In genomic region chr15:99928429-99928981, GRCh38 we compare ENCODE assay signal across 9 cellular contexts.
DNase-seq lines count a peak whose midpoint lies in the region; ATAC-seq, FAIRE-seq and TF ChIP-seq lines count a peak whose summit lies in the region.
"Had no signal": no experiment of that assay in that cellular context is flagged by ENCODE, and none has a peak within 500 bp of the region (broad histone marks: within the 10 kb centered on the region; RNA-seq: fewer than 3 reads in every experiment).

No MANE protein-coding gene starts in this region.

- H3K36me3 ChIP-seq in BLaER1 treated with 17β-estradiol and CSF1 and Interleukin-3, amounts not matched to agents 10 nM and 100 nM: no peaks in the 10 kb centered on the region
- H3K36me3 ChIP-seq in cardiac muscle cell (no peaks in the 10 kb centered on the region), transverse colon (no peaks in the 10 kb centered on the region)

- TF ChIP-seq EP300 in transverse colon (IDR thresholded peaks at IDR 0.05; ENCODE audit: low read depth): no peak

- peaks cover 0 to 9% (median 0%) of the 10 kb centered on the region in 11 experiments; a peak in 2 of 22 replicates for H3K27me3 ChIP-seq in BLaER1 treated with 17β-estradiol and CSF1 and Interleukin-3, amounts not matched to agents 10 nM and 100 nM
- H3K27me3 ChIP-seq in cardiac muscle cell (peaks cover 50% of the 10 kb centered on the region), transverse colon (peaks cover 12% of the 10 kb centered on the region)

- no peaks in the 10 kb centered on the region for H3K9me3 ChIP-seq in BLaER1 treated with 17β-estradiol and CSF1 and Interleukin-3, amounts not matched to agents 10 nM and 100 nM (replicated peaks in 1 of 11)
- H3K9me3 ChIP-seq in cardiac muscle cell (ENCODE audit: low read depth): no peaks in the 10 kb centered on the region
- H3K9me3 ChIP-seq in transverse colon: no peaks in the 10 kb centered on the region

- no peak for FAIRE-seq in GM19239 (lab: Jason Lieb, UNC)
- FAIRE-seq: endometrium had no signal

- 31% methylated on average over 7 of the region's 38 CpGs; no CpG with 5 or more reads in 1 of the 2 donors for WGBS in transverse colon (ENCODE audit: low coverage in 1 of 2), 2 donors

- H3K27ac ChIP-seq in BLaER1 treated with 17β-estradiol and CSF1 and Interleukin-3, amounts not matched to agents 10 nM and 100 nM: peak overlapping the region in 6 of 11 experiments; percentile 9 to 56 (median 39); a peak in 5 of 22 replicates
- H3K27ac ChIP-seq in cardiac muscle cell: no peak overlapping the region
- peak overlapping the region; percentile 73 to 89 (median 78) for H3K27ac ChIP-seq in transverse colon

- peak overlapping the region; percentile 77 to 99 (median 93) for H3K4me2 ChIP-seq in BLaER1 treated with 17β-estradiol and CSF1 and Interleukin-3, amounts not matched to agents 10 nM and 100 nM

- intact Hi-C loops in posterior cingulate gyrus (cut with DNase I) (no loop called here), transverse colon (cut with DNase I; ENCODE audit: low total_unique reads) (no loop called here)

- H3K9ac ChIP-seq in BLaER1 treated with 17β-estradiol and CSF1 and Interleukin-3, amounts not matched to agents 10 nM and 100 nM: peak overlapping the region; percentile 62 to 79 (median 72)

- H3K4me3 ChIP-seq in BLaER1 treated with 17β-estradiol and CSF1 and Interleukin-3, amounts not matched to agents 10 nM and 100 nM: peak overlapping the region; percentile 52 to 76 (median 64)
- H3K4me3 ChIP-seq in cardiac muscle cell (peak overlapping the region; percentile 26), transverse colon (peak overlapping the region; percentile 15 to 57 (median 28))

- H3K4me1 ChIP-seq in BLaER1 treated with 17β-estradiol and CSF1 and Interleukin-3, amounts not matched to agents 10 nM and 100 nM: peaks cover 11 to 17% (median 13%) of the 10 kb centered on the region in 10 experiments; a peak in 19 of 20 replicates
- H3K4me1 ChIP-seq in cardiac muscle cell (ENCODE audit: low read depth): no peaks in the 10 kb centered on the region
- peaks cover 4 to 19% (median 8%) of the 10 kb centered on the region in 4 donors for H3K4me1 ChIP-seq in transverse colon

- in situ Hi-C loops in transverse colon (cut with MboI; ENCODE audit: low pct_ligation_motif_present in 1 of 4, low pct_unique_long_range_greater_than_20kb in 1 of 4, low sequenced_read_pairs in 3 of 4): loop anchor here in 2 of 4 donors (25.0 kb wide), 2 partner anchors 634 to 659 kb away; no protein-coding TSS in a partner anchor

- TF ChIP-seq CTCF in cardiac muscle cell (IDR thresholded peaks at IDR 0.05; ENCODE audit: low read depth, low read length): peak; percentile 46
- TF ChIP-seq CTCF in transverse colon (IDR thresholded peaks at IDR 0.05): peak; percentile 58 to 80 (median 66)

- no peaks in the 10 kb centered on the region; a peak in 1 of 22 replicates for H4K20me1 ChIP-seq in BLaER1 treated with 17β-estradiol and CSF1 and Interleukin-3, amounts not matched to agents 10 nM and 100 nM

- ATAC-seq in HG03439 (IDR thresholded peaks at IDR 0.05; ENCODE audit: unreplicated experiment): peak; percentile 89

- TF ChIP-seq POLR2A in transverse colon (IDR thresholded peaks at IDR 0.05): no peak

- DNase-seq in GM19239 (ENCODE audit: insufficient read length, low spot score): peak; percentile 73
- peak; percentile 33 for DNase-seq in SKM-1 treated with dmso at 0.1 percent for 144 hours (lab: John Stamatoyannopoulos, UW; ENCODE audit: unreplicated experiment)
- peak; percentile 63 for DNase-seq in activated naive CD8-positive, alpha-beta T cell treated with anti-CD3 and anti-CD28 coated beads, Interleukin-2, amount 50 U/mL, for 16 hours (ENCODE audit: low read depth, low spot score)
- DNase-seq in cardiac muscle cell (ENCODE audit: low read depth in 1 of 2, low spot score in 1 of 2): peak; percentile 82 to 88
- peak; percentile 71 to 98 (median 84) for DNase-seq in posterior cingulate gyrus
- DNase-seq in transverse colon: peak; percentile 87

Comparison
In these comparisons a context has a peak if more than half of its experiments do, and no peak if none do; other contexts are left out.
1. DNase-seq: peak in every context shown above with its lines; median percentile 87 in transverse colon; 85 in cardiac muscle cell; 84 in posterior cingulate gyrus; 73 in GM19239; 63 in activated naive CD8-positive, alpha-beta T cell treated with anti-CD3 and anti-CD28 coated beads, Interleukin-2, amount 50 U/mL, for 16 hours; 33 in SKM-1 treated with dmso at 0.1 percent for 144 hours.